In genomic region chrX:111857534-111857933, GRCh38 we compare ENCODE assay signal across 1 cellular context.
TF ChIP-seq lines count a peak whose summit lies in the region.

No MANE protein-coding gene starts in this region.

TF ChIP-seq in K562, 482 proteins besides CTCF, POLR2A, EP300 and RAD21:
- TF ChIP-seq ZBTB40 (IDR thresholded peaks at IDR 0.05) (peak; percentile 85), ZBTB40 (CRISPR knock-in tag; IDR thresholded peaks at IDR 0.05) (peak; percentile 69; the same call in 1 of the 2 replicates), TAF7 (tag; IDR thresholded peaks at IDR 0.05) (no peak)
